In genomic region chr21:46227811-46228344, GRCh38 we compare ENCODE assay signal across 8 cellular contexts. TPM values are rescaled to one million over a fixed set of nuclear protein-coding genes. Genes with fewer than 3 reads are reported as not detected.
DNase-seq lines count a peak whose midpoint lies in the region; ATAC-seq and TF ChIP-seq lines count a peak whose summit lies in the region.

No MANE protein-coding gene starts in this region.

- peak; percentile 37 for DNase-seq in DMS 273 (lab: John Stamatoyannopoulos, UW; ENCODE audit: unreplicated experiment)
- no peak for DNase-seq in DMS 273 treated with DMSO at 0.1 percent for 48 hours (lab: John Stamatoyannopoulos, UW)
- DNase-seq in activated CD4-positive, alpha-beta memory T cell treated with anti-CD3 and anti-CD28 coated beads, Interleukin-2, amount 10 ng/mL, durations not matched to agents 7 days and 5 days, result no peak
- DNase-seq in right atrium auricular region (ENCODE audit: low spot score), result no peak
- no peak for DNase-seq in stimulated activated CD4-positive, alpha-beta T cell treated with anti-CD3 and anti-CD28 coated beads, Interleukin-12 subunit alpha, Interleukin-12 subunit beta, amount 100 ng/mL, for 4 hours
- no peak for DNase-seq in activated CD4-positive, CD25-positive, alpha-beta regulatory T cell (lab: John Stamatoyannopoulos, UW)

- CTCF ChIA-PET in activated CD4-positive, alpha-beta memory T cell treated with anti-CD3 and anti-CD28 coated beads, Interleukin-2, amount 10 ng/mL, durations not matched to agents 7 days and 5 days (lab: Charles Lee), result interaction anchor here (0.7 to 0.9 kb wide), 3 partner anchors 85 to 412 kb away, joined by 3 read pairs; no protein-coding TSS in a partner anchor

- peak overlapping the region; percentile 8 for H3K27ac Mint-ChIP-seq in activated CD4-positive, alpha-beta memory T cell treated with anti-CD3 and anti-CD28 coated beads, Interleukin-2, amount 10 ng/mL, durations not matched to agents 7 days and 5 days

- H3K27me3 ChIP-seq in right atrium auricular region, result no peaks in the 10 kb centered on the region

- no peak for TF ChIP-seq CTCF in right atrium auricular region (IDR thresholded peaks at IDR 0.05)

- peak overlapping the region; percentile 82 for H3K4me3 Mint-ChIP-seq in activated CD4-positive, alpha-beta memory T cell treated with anti-CD3 and anti-CD28 coated beads, Interleukin-2, amount 10 ng/mL, durations not matched to agents 7 days and 5 days

- H3K4me3 ChIP-seq in right atrium auricular region, result peak overlapping the region; percentile 88
- peak overlapping the region; percentile 52 to 99 (median 86) for H3K4me3 ChIP-seq in skin epidermis

- no peaks in the 10 kb centered on the region for H3K36me3 ChIP-seq in right atrium auricular region

- H3K4me1 Mint-ChIP-seq in activated CD4-positive, alpha-beta memory T cell treated with anti-CD3 and anti-CD28 coated beads, Interleukin-2, amount 10 ng/mL, durations not matched to agents 7 days and 5 days, result peaks cover 48% of the 10 kb centered on the region

- POLR2A ChIA-PET in activated CD4-positive, alpha-beta memory T cell treated with anti-CD3 and anti-CD28 coated beads, Interleukin-2, amount 10 ng/mL, durations not matched to agents 7 days and 5 days (lab: Charles Lee), result interaction anchor here (0.9 to 6.0 kb wide), 5 partner anchors 8 to 98 kb away, joined by 3 to 22 read pairs (median 3); partner anchors contain the start of gene C21orf58

- H3K27ac ChIP-seq in right atrium auricular region (peak overlapping the region; percentile 86 to 90), skin epidermis (peak overlapping the region in 20 of 21 experiments; percentile 48 to 94 (median 84))

- ATAC-seq in HG02973 (IDR thresholded peaks at IDR 0.05; ENCODE audit: unreplicated experiment), result no peak

- no peaks in the 10 kb centered on the region for H3K27me3 Mint-ChIP-seq in activated CD4-positive, alpha-beta memory T cell treated with anti-CD3 and anti-CD28 coated beads, Interleukin-2, amount 10 ng/mL, durations not matched to agents 7 days and 5 days

- no peaks in the 10 kb centered on the region for H3K9me3 ChIP-seq in right atrium auricular region

- H3K36me3 Mint-ChIP-seq in activated CD4-positive, alpha-beta memory T cell treated with anti-CD3 and anti-CD28 coated beads, Interleukin-2, amount 10 ng/mL, durations not matched to agents 7 days and 5 days (ENCODE audit: low read depth), result peaks cover 42% of the 10 kb centered on the region

- no peaks in the 10 kb centered on the region for H3K9me3 Mint-ChIP-seq in activated CD4-positive, alpha-beta memory T cell treated with anti-CD3 and anti-CD28 coated beads, Interleukin-2, amount 10 ng/mL, durations not matched to agents 7 days and 5 days

- H3K4me1 ChIP-seq in right atrium auricular region, result peaks cover 0 to 47% of the 10 kb centered on the region in 2 donors

RNA-seq across cellular contexts. Expression of gene LSS, which starts 0.7 kb away (rescaled TPM):
- 10 to 100 TPM; 54.7 to 56.1 TPM for total RNA-seq in activated CD4-positive, alpha-beta memory T cell treated with anti-CD3 and anti-CD28 coated beads, Interleukin-2, amount 10 ng/mL, durations not matched to agents 7 days and 5 days
- 10 to 100 TPM; 31.4 to 36.6 TPM for total RNA-seq in right atrium auricular region

RNA-seq across cellular contexts. Expression of gene SPATC1L, which starts 43.6 kb away (rescaled TPM):
- total RNA-seq in activated CD4-positive, alpha-beta memory T cell treated with anti-CD3 and anti-CD28 coated beads, Interleukin-2, amount 10 ng/mL, durations not matched to agents 7 days and 5 days, result 1 to 10 TPM; 4.2 to 4.4 TPM
- total RNA-seq in right atrium auricular region, result 10 to 100 TPM in 1 of 2 donors, 1 to 10 TPM in 1; 8.7 to 12.5 TPM

RNA-seq across cellular contexts. Expression of gene MCM3AP, which starts 57.5 kb away (rescaled TPM):
- 100 to 1,000 TPM; 109 to 121 TPM for total RNA-seq in activated CD4-positive, alpha-beta memory T cell treated with anti-CD3 and anti-CD28 coated beads, Interleukin-2, amount 10 ng/mL, durations not matched to agents 7 days and 5 days
- 10 to 100 TPM; 35.7 to 45.4 TPM for total RNA-seq in right atrium auricular region

RNA-seq across cellular contexts. Expression of gene YBEY, which starts 58.3 kb away (rescaled TPM):
- 10 to 100 TPM; 10.8 to 12.1 TPM for total RNA-seq in activated CD4-positive, alpha-beta memory T cell treated with anti-CD3 and anti-CD28 coated beads, Interleukin-2, amount 10 ng/mL, durations not matched to agents 7 days and 5 days
- total RNA-seq in right atrium auricular region, result 10 to 100 TPM; 11.0 to 22.1 TPM
